ENCODE assay signal across 9 cellular contexts in genomic region chr11:17476317-17477083, GRCh38. TPM values are rescaled to one million over a fixed set of nuclear protein-coding genes. Genes with fewer than 3 reads are reported as not detected.
DNase-seq lines count a peak whose midpoint lies in the region; ATAC-seq and TF ChIP-seq lines count a peak whose summit lies in the region.
"Had no signal": no experiment of that assay in that cellular context is flagged by ENCODE, and none has a peak within 500 bp of the region (broad histone marks: within the 10 kb centered on the region; RNA-seq: fewer than 3 reads in every experiment).

TSS of gene ABCC8 (minus strand) at chr11:17476845. CDS start at chr11:17476776, 69 bp downstream.

- no peak for TF ChIP-seq EP300 in transverse colon (IDR thresholded peaks at IDR 0.05; ENCODE audit: low read depth)

- H3K36me3 ChIP-seq in H7 (replicated peaks; ENCODE audit: control insufficient read depth, insufficient read depth, low read length), result no peaks in the 10 kb centered on the region
- H3K36me3 ChIP-seq in transverse colon, result no peaks in the 10 kb centered on the region

- H3K36me3 Mint-ChIP-seq in activated CD4-positive, alpha-beta memory T cell treated with anti-CD3 and anti-CD28 coated beads for 36 hours, result no peaks in the 10 kb centered on the region

- CTCF ChIA-PET in activated CD4-positive, alpha-beta memory T cell treated with anti-CD3 and anti-CD28 coated beads for 36 hours (lab: Charles Lee), result interaction anchor here (1.3 kb wide), 1 partner anchor 92 kb away, joined by 3 read pairs; no protein-coding TSS in a partner anchor

- no peak within 1 kb of the TSS for H3K27ac Mint-ChIP-seq in activated CD4-positive, alpha-beta memory T cell treated with anti-CD3 and anti-CD28 coated beads for 36 hours

- ATAC-seq in GM18909 (IDR thresholded peaks at IDR 0.05; ENCODE audit: poor library complexity, unreplicated experiment) (no peak), HG03565 (IDR thresholded peaks at IDR 0.05; ENCODE audit: unreplicated experiment) (no peak)

- H3K4me1 ChIP-seq in transverse colon, result peaks cover 0 to 10% (median 2%) of the 10 kb centered on the region in 4 donors

- WGBS in transverse colon (ENCODE audit: low coverage in 1 of 2), 2 donors, result 0 to 4% methylated on average over 1 to 62 of the region's 80 CpGs

- H3K4me3 ChIP-seq in H7 (ENCODE audit: insufficient read depth, low read depth, low read length) (peak within 1 kb of the TSS; percentile 58), transverse colon (peak within 1 kb of the TSS in 1 of 4 donors; percentile 31)

- TF ChIP-seq CTCF in transverse colon (IDR thresholded peaks at IDR 0.05), result no peak

- in situ Hi-C loops in transverse colon (cut with MboI; ENCODE audit: low pct_ligation_motif_present in 1 of 4, low pct_unique_long_range_greater_than_20kb in 1 of 4, low sequenced_read_pairs in 3 of 4), result no loop called here

- no peaks in the 10 kb centered on the region for H3K9me3 ChIP-seq in transverse colon

- POLR2A ChIA-PET in activated CD4-positive, alpha-beta memory T cell treated with anti-CD3 and anti-CD28 coated beads for 36 hours (lab: Charles Lee), result no interaction called here

- H3K27ac ChIP-seq in transverse colon, result no peak within 1 kb of the TSS

- intact Hi-C loops in head of caudate nucleus (cut with DNase I), result no loop called here
- intact Hi-C loops in activated CD4-positive, alpha-beta memory T cell treated with anti-CD3 and anti-CD28 coated beads for 36 hours (cut with micrococcal nuclease), result no loop called here
- intact Hi-C loops in transverse colon (cut with DNase I; ENCODE audit: low total_unique reads), result no loop called here

- no peak for TF ChIP-seq POLR2A in transverse colon (IDR thresholded peaks at IDR 0.05)

- DNase-seq in H7, result peak; percentile 95
- peak; percentile 34 for DNase-seq in NCI-H526 treated with DMSO at 0.1 percent for 48 hours (lab: John Stamatoyannopoulos, UW)
- DNase-seq in head of caudate nucleus, result peak in 39 of 42 donors; percentile 13 to 75 (median 48)
- DNase-seq in retina, result peak; percentile 85
- DNase-seq in activated CD4-positive, alpha-beta memory T cell treated with anti-CD3 and anti-CD28 coated beads for 36 hours, result no peak
- DNase-seq in transverse colon, result no peak
- DNase-seq: activated naive CD4-positive, alpha-beta T cell had no signal

- H3K27me3 ChIP-seq in H7 (ENCODE audit: control insufficient read depth, insufficient read depth, low read length), result peaks cover 62% of the 10 kb centered on the region
- H3K27me3 ChIP-seq in transverse colon, result peaks cover 71% of the 10 kb centered on the region

- no peak within 1 kb of the TSS for H3K4me3 Mint-ChIP-seq in activated CD4-positive, alpha-beta memory T cell treated with anti-CD3 and anti-CD28 coated beads for 36 hours

- no peaks in the 10 kb centered on the region for H3K9me3 Mint-ChIP-seq in activated CD4-positive, alpha-beta memory T cell treated with anti-CD3 and anti-CD28 coated beads for 36 hours

- peaks cover 51% of the 10 kb centered on the region for H3K27me3 Mint-ChIP-seq in activated CD4-positive, alpha-beta memory T cell treated with anti-CD3 and anti-CD28 coated beads for 36 hours

- H3K4me1 Mint-ChIP-seq in activated CD4-positive, alpha-beta memory T cell treated with anti-CD3 and anti-CD28 coated beads for 36 hours (ENCODE audit: low read depth), result peaks cover 6% of the 10 kb centered on the region

RNA-seq across cellular contexts. Expression of gene ABCC8, which starts in this region (rescaled TPM):
- total RNA-seq in H7 (2014; rRNA removed; shearing (Covaris generic)), result 0.15 and 0.55 TPM in 2 replicates
- total RNA-seq in activated CD4-positive, alpha-beta memory T cell treated with anti-CD3 and anti-CD28 coated beads for 36 hours, result not detected
- total RNA-seq in transverse colon, result 1 to 10 TPM in 3 of 4 donors, under 1 TPM in 1; 0.40 to 4.0 (median 3.5) TPM

Comparison
In these comparisons a context has a peak if more than half of its experiments do, and no peak if none do; other contexts are left out.
1. Peak in DNase-seq and H3K4me3 ChIP-seq in H7; RNA of the gene not detected or under 1 TPM.
2. DNase-seq: peak in NCI-H526 treated with DMSO at 0.1 percent for 48 hours (single experiment), head of caudate nucleus (39 of 42) and retina (single experiment); none in activated CD4-positive, alpha-beta memory T cell treated with anti-CD3 and anti-CD28 coated beads for 36 hours (single experiment) and transverse colon (single experiment).